Comparison of ENCODE assay signal across 8 cellular contexts in genomic region chr1:235632538-235633219, GRCh38. TPM values are rescaled to one million over a fixed set of nuclear protein-coding genes. Genes with fewer than 3 reads are reported as not detected.
DNase-seq lines count a peak whose midpoint lies in the region; ATAC-seq and TF ChIP-seq lines count a peak whose summit lies in the region.

No MANE protein-coding gene starts in this region.

- TF ChIP-seq CTCF in fibroblast of mammary gland (conservative IDR thresholded peaks at IDR 0.05; ENCODE audit: control insufficient read depth, insufficient read depth, low read depth, low read length): no peak

- peak; percentile 50 for ATAC-seq in HG02763 (IDR thresholded peaks at IDR 0.05; ENCODE audit: unreplicated experiment)

- TF ChIP-seq POLR2A in erythroblast (IDR thresholded peaks at IDR 0.05; ENCODE audit: low read length): no peak

- peak overlapping the region; percentile 23 for H3K4me3 ChIP-seq in fibroblast of mammary gland (ENCODE audit: control insufficient read depth, low read depth, low read length)

- peak; percentile 46 for DNase-seq in NCI-H2029 (lab: John Stamatoyannopoulos, UW)
- DNase-seq in NCI-H2029 treated with DMSO at 0.1 percent for 48 hours (lab: John Stamatoyannopoulos, UW): no peak
- DNase-seq in OCI-M2 (lab: John Stamatoyannopoulos, UW; ENCODE audit: unreplicated experiment): peak; percentile 18
- peak; percentile 66 for DNase-seq in fibroblast of mammary gland (ENCODE audit: low read depth)
- DNase-seq in NCI-H345 (lab: John Stamatoyannopoulos, UW): no peak
- no peak for DNase-seq in mucosa of gallbladder (ENCODE audit: low spot score)
- DNase-seq in erythroblast (lab: John Stamatoyannopoulos, UW): no peak

RNA-seq across cellular contexts. Expression of gene GNG4, which starts 16.9 kb away (rescaled TPM):
- 0.12 TPM for total RNA-seq in mucosa of gallbladder

Comparison
In these comparisons a context has a peak if more than half of its experiments do, and no peak if none do; other contexts are left out.
1. DNase-seq: peak in NCI-H2029 (single experiment), OCI-M2 (single experiment) and fibroblast of mammary gland (single experiment); none in NCI-H2029 treated with DMSO at 0.1 percent for 48 hours (single experiment), NCI-H345 (single experiment), mucosa of gallbladder (single experiment) and erythroblast (0 of 2).